In the genomic region with DNA sequence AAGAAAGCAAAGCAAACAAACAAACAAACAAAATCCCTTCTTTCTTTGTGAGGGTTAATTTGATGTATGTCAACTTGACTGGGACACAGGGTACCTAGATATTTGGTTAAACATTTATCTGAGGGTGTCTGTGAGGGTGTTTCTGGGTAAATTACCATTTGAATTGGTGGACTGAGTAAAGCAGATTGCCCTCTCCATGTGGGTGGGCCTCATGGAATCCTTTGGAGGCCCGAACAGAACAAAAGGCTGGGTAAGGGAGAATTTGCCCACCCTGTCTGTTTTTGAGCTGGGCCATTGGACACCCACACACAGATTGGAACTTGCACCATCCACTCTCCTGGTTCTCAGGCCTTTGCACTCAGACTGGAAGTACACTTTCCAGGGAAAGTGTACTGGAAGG, we compare ENCODE assay signal across 1 cellular context.
TF ChIP-seq lines count a peak whose summit lies in the region.

No MANE protein-coding gene starts in this region.

TF ChIP-seq in HCT116, 20 proteins besides CTCF, POLR2A, EP300 and RAD21 (continued from another document):
- TF ChIP-seq, protein P1, sequence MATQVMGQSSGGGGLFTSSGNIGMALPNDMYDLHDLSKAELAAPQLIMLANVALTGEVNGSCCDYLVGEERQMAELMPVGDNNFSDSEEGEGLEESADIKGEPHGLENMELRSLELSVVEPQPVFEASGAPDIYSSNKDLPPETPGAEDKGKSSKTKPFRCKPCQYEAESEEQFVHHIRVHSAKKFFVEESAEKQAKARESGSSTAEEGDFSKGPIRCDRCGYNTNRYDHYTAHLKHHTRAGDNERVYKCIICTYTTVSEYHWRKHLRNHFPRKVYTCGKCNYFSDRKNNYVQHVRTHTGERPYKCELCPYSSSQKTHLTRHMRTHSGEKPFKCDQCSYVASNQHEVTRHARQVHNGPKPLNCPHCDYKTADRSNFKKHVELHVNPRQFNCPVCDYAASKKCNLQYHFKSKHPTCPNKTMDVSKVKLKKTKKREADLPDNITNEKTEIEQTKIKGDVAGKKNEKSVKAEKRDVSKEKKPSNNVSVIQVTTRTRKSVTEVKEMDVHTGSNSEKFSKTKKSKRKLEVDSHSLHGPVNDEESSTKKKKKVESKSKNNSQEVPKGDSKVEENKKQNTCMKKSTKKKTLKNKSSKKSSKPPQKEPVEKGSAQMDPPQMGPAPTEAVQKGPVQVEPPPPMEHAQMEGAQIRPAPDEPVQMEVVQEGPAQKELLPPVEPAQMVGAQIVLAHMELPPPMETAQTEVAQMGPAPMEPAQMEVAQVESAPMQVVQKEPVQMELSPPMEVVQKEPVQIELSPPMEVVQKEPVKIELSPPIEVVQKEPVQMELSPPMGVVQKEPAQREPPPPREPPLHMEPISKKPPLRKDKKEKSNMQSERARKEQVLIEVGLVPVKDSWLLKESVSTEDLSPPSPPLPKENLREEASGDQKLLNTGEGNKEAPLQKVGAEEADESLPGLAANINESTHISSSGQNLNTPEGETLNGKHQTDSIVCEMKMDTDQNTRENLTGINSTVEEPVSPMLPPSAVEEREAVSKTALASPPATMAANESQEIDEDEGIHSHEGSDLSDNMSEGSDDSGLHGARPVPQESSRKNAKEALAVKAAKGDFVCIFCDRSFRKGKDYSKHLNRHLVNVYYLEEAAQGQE (IDR thresholded peaks at IDR 0.05; ENCODE audit: low read depth): no peak
- TF ChIP-seq EZH2phosphoT487 (IDR thresholded peaks at IDR 0.05; ENCODE audit: borderline replicate concordance): no peak
TF ChIP-seq in HCT116: peak in this region for 0.
